Comparison of ENCODE assay signal across 8 cellular contexts in genomic region chr9:127776195-127776918, GRCh38. TPM values are rescaled to one million over a fixed set of nuclear protein-coding genes. Genes with fewer than 3 reads are reported as not detected.
DNase-seq lines count a peak whose midpoint lies in the region; ATAC-seq and TF ChIP-seq lines count a peak whose summit lies in the region.

No MANE protein-coding gene starts in this region.

- no peak for TF ChIP-seq EP300 in esophagus muscularis mucosa (IDR thresholded peaks at IDR 0.05)

- peaks cover 27% of the 10 kb centered on the region for H3K36me3 Mint-ChIP-seq in activated CD4-positive, alpha-beta T cell treated with anti-CD3 and anti-CD28 coated beads for 36 hours (ENCODE audit: low read depth)

- peaks cover 32% of the 10 kb centered on the region for H3F3A ChIP-seq in DOHH2 (ENCODE audit: control insufficient read depth, insufficient read depth)

- WGBS in esophagus muscularis mucosa, result 81% methylated on average over 15 of the region's 15 CpGs

- TF ChIP-seq CTCF in DOHH2 (IDR thresholded peaks at IDR 0.05; ENCODE audit: low read depth, low read length, poor library complexity, severe bottlenecking) (no peak), esophagus muscularis mucosa (IDR thresholded peaks at IDR 0.05) (no peak)

- H3K4me2 ChIP-seq in DOHH2 (ENCODE audit: low read length), result peak overlapping the region; percentile 97

- no peaks in the 10 kb centered on the region for H3K9me3 Mint-ChIP-seq in activated CD4-positive, alpha-beta T cell treated with anti-CD3 and anti-CD28 coated beads for 36 hours (ENCODE audit: low read depth)

- H3K4me3 Mint-ChIP-seq in activated CD4-positive, alpha-beta T cell treated with anti-CD3 and anti-CD28 coated beads for 36 hours, result peak overlapping the region; percentile 92

- no peaks in the 10 kb centered on the region for H3K27me3 ChIP-seq in DOHH2 (ENCODE audit: control insufficient read depth, low read length)
- H3K27me3 ChIP-seq in esophagus muscularis mucosa, result no peaks in the 10 kb centered on the region

- H3K4me1 ChIP-seq in DOHH2 (ENCODE audit: control insufficient read depth, low read length) (peaks cover 48% of the 10 kb centered on the region), esophagus muscularis mucosa (peaks cover 8 to 19% (median 17%) of the 10 kb centered on the region in 4 donors)

- CTCF ChIA-PET in activated CD4-positive, alpha-beta T cell treated with anti-CD3 and anti-CD28 coated beads for 36 hours (lab: Charles Lee), result interaction anchor here (0.6 to 2.4 kb wide), 7 partner anchors 8 to 251 kb away, joined by 3 to 6 read pairs (median 3); partner anchors contain the start of genes CDK9 and TOR2A

- ATAC-seq in HG03432 (IDR thresholded peaks at IDR 0.05; ENCODE audit: unreplicated experiment) (peak; percentile 27), HG02981 (IDR thresholded peaks at IDR 0.05; ENCODE audit: unreplicated experiment) (no peak), GM18517 (IDR thresholded peaks at IDR 0.05; ENCODE audit: unreplicated experiment) (no peak)
- peak; percentile 42 for ATAC-seq in activated CD4-positive, alpha-beta T cell treated with anti-CD3 and anti-CD28 coated beads for 36 hours

- peaks cover 27% of the 10 kb centered on the region for H3K79me2 ChIP-seq in DOHH2 (ENCODE audit: control insufficient read depth, low read length)

- peak overlapping the region; percentile 96 for H3K27ac ChIP-seq in DOHH2 (ENCODE audit: low read depth, low read length)
- H3K27ac ChIP-seq in esophagus muscularis mucosa (replicated peaks in 1 of 4), result no peak overlapping the region

- no peaks in the 10 kb centered on the region for H3K9me3 ChIP-seq in DOHH2 (ENCODE audit: control insufficient read depth, insufficient read depth, low read length)
- no peaks in the 10 kb centered on the region for H3K9me3 ChIP-seq in esophagus muscularis mucosa

- DNase-seq in activated CD4-positive, alpha-beta T cell treated with anti-CD3 and anti-CD28 coated beads for 36 hours, result peak; percentile 86
- DNase-seq in esophagus muscularis mucosa (ENCODE audit: extremely low spot score), result no peak
- peak in 2 of 3 experiments; percentile 63 to 64 for DNase-seq in stimulated activated CD4-positive, alpha-beta T cell treated with anti-CD3 and anti-CD28 coated beads, TNF-alpha, amount 100 ng/mL, for 4 hours (ENCODE audit: low read depth in 3 of 3)
- no peak for DNase-seq in COLO829 (ENCODE audit: low spot score)

- peaks cover 39% of the 10 kb centered on the region for H3K36me3 ChIP-seq in DOHH2 (ENCODE audit: control insufficient read depth, low read length)
- H3K36me3 ChIP-seq in esophagus muscularis mucosa, result no peaks in the 10 kb centered on the region

- peaks cover 40% of the 10 kb centered on the region for H3K4me1 Mint-ChIP-seq in activated CD4-positive, alpha-beta T cell treated with anti-CD3 and anti-CD28 coated beads for 36 hours

- no peaks in the 10 kb centered on the region for H3K9me2 ChIP-seq in DOHH2 (replicated peaks; ENCODE audit: control insufficient read depth, low read length)

- no peaks in the 10 kb centered on the region for H3K27me3 Mint-ChIP-seq in activated CD4-positive, alpha-beta T cell treated with anti-CD3 and anti-CD28 coated beads for 36 hours

- intact Hi-C loops in activated CD4-positive, alpha-beta T cell treated with anti-CD3 and anti-CD28 coated beads for 36 hours (cut with DNase I, micrococcal nuclease), result loop anchor here (5.0 to 10.0 kb wide), 2 partner anchors 324 to 552 kb away; partner anchors contain the start of genes LRSAM1 (in 1 of the 2) and RPL12 (in 1 of the 2)
- intact Hi-C loops in esophagus muscularis mucosa (cut with DNase I), result no loop called here

- POLR2A ChIA-PET in activated CD4-positive, alpha-beta T cell treated with anti-CD3 and anti-CD28 coated beads for 36 hours (lab: Charles Lee), result interaction anchor here (0.6 to 1.3 kb wide), 5 partner anchors 9 to 315 kb away, joined by 3 to 4 read pairs (median 3); partner anchors contain the start of genes CDK9 and NAIF1

- TF ChIP-seq POLR2A in esophagus muscularis mucosa (IDR thresholded peaks at IDR 0.05; ENCODE audit: low read depth), result no peak

- no peaks in the 10 kb centered on the region for H4K20me1 ChIP-seq in DOHH2 (ENCODE audit: control insufficient read depth, insufficient read depth, low read depth, low read length)

- H3K4me3 ChIP-seq in DOHH2 (ENCODE audit: low read length) (peak overlapping the region; percentile 95), esophagus muscularis mucosa (peak overlapping the region; percentile 12 to 33 (median 20))

- H3K27ac Mint-ChIP-seq in activated CD4-positive, alpha-beta T cell treated with anti-CD3 and anti-CD28 coated beads for 36 hours, result peak overlapping the region; percentile 98

RNA-seq across cellular contexts. Expression of gene SH2D3C, which starts 2.1 kb away (rescaled TPM):
- total RNA-seq in activated CD4-positive, alpha-beta T cell treated with anti-CD3 and anti-CD28 coated beads for 36 hours, result 10 to 100 TPM; 30.3 to 35.2 TPM
- 10 to 100 TPM in 3 of 4 donors, 1 to 10 TPM in 1; 5.0 to 18.1 (median 14.3) TPM for total RNA-seq in esophagus muscularis mucosa

RNA-seq across cellular contexts. Expression of gene CDK9, which starts 9.5 kb away (rescaled TPM):
- 10 to 100 TPM; 63.8 to 80.4 TPM for total RNA-seq in activated CD4-positive, alpha-beta T cell treated with anti-CD3 and anti-CD28 coated beads for 36 hours
- total RNA-seq in esophagus muscularis mucosa, result 10 to 100 TPM; 54.4 to 79.6 (median 71.7) TPM

RNA-seq across cellular contexts. Expression of gene FPGS, which starts 26.3 kb away (rescaled TPM):
- total RNA-seq in activated CD4-positive, alpha-beta T cell treated with anti-CD3 and anti-CD28 coated beads for 36 hours, result 10 to 100 TPM; 71.9 to 80.4 TPM
- 10 to 100 TPM; 36.1 to 56.3 (median 50.1) TPM for total RNA-seq in esophagus muscularis mucosa

RNA-seq across cellular contexts. Expression of gene TOR2A, which starts 41.3 kb away (rescaled TPM):
- total RNA-seq in activated CD4-positive, alpha-beta T cell treated with anti-CD3 and anti-CD28 coated beads for 36 hours, result 10 to 100 TPM; 11.3 to 14.0 TPM
- total RNA-seq in esophagus muscularis mucosa, result 1 to 10 TPM; 5.4 to 9.2 (median 7.0) TPM

Comparison
In these comparisons a context has a peak if more than half of its experiments do, and no peak if none do; other contexts are left out.
1. ATAC-seq: peak in HG03432 (single experiment) and activated CD4-positive, alpha-beta T cell treated with anti-CD3 and anti-CD28 coated beads for 36 hours (single experiment); none in HG02981 (single experiment) and GM18517 (single experiment).
2. DNase-seq: peak in activated CD4-positive, alpha-beta T cell treated with anti-CD3 and anti-CD28 coated beads for 36 hours (single experiment) and stimulated activated CD4-positive, alpha-beta T cell treated with anti-CD3 and anti-CD28 coated beads, TNF-alpha, amount 100 ng/mL, for 4 hours (2 of 3); none in esophagus muscularis mucosa (single experiment) and COLO829 (single experiment).